10 cellular contexts compared by ENCODE assay signal in genomic region chr1:169483500-169483966, GRCh38. TPM values are rescaled to one million over a fixed set of nuclear protein-coding genes. Genes with fewer than 3 reads are reported as not detected.
DNase-seq lines count a peak whose midpoint lies in the region; ATAC-seq lines count a peak whose summit lies in the region.
"Had no signal": no experiment of that assay in that cellular context is flagged by ENCODE, and none has a peak within 500 bp of the region (broad histone marks: within the 10 kb centered on the region; RNA-seq: fewer than 3 reads in every experiment).

No MANE protein-coding gene starts in this region.

- DNase-seq in DMS 273 (lab: John Stamatoyannopoulos, UW; ENCODE audit: unreplicated experiment) = peak; percentile 44
- DNase-seq in DMS 273 treated with DMSO at 0.1 percent for 48 hours (lab: John Stamatoyannopoulos, UW) = no peak
- DNase-seq in SJCRH30 = peak in 1 of 2 experiments; percentile 52
- peak; percentile 79 for DNase-seq in foreskin melanocyte
- DNase-seq in stimulated activated CD4-positive, alpha-beta T cell treated with anti-CD3 and anti-CD28 coated beads, Interleukin-15, amount 100 ng/mL, for 24 hours = no peak
- DNase-seq in hepatic stellate cell (ENCODE audit: low spot score) = no peak
- DNase-seq: naive B cell had no signal

- peak overlapping the region; percentile 91 for H3K4me3 ChIP-seq in SJCRH30
- H3K4me3 ChIP-seq in skeletal muscle satellite cell (ENCODE audit: low read length) = peak overlapping the region; percentile 83

- H3K9ac ChIP-seq in skeletal muscle satellite cell (ENCODE audit: low read depth, low read length) = peak overlapping the region; percentile 94

- 0 out of 2 replicates have a peak, but pooled peaks cover 4% of the 10 kb centered on the region for H3K36me3 ChIP-seq in SJCRH30
- no peaks in the 10 kb centered on the region for H3K36me3 ChIP-seq in skeletal muscle satellite cell (ENCODE audit: insufficient read depth, low read length)

- H3K27me3 ChIP-seq in SJCRH30 = no peaks in the 10 kb centered on the region
- H3K27me3 ChIP-seq in skeletal muscle satellite cell (ENCODE audit: control insufficient read depth, insufficient read depth, low read length) = no peaks in the 10 kb centered on the region

- peaks cover 5% of the 10 kb centered on the region for H3K4me1 ChIP-seq in SJCRH30
- H3K4me1 ChIP-seq in skeletal muscle satellite cell (ENCODE audit: control insufficient read depth, insufficient read depth, low read length) = peaks cover 46% of the 10 kb centered on the region

- no peak overlapping the region for H3K27ac ChIP-seq in SJCRH30
- H3K27ac ChIP-seq: 22Rv1 had no signal

- no peak for ATAC-seq in HG02840 (IDR thresholded peaks at IDR 0.05; ENCODE audit: low FRiP score, unreplicated experiment)

- H3K4me2 ChIP-seq in skeletal muscle satellite cell (ENCODE audit: low read length) = peak overlapping the region; percentile 86

- H3K9me3 ChIP-seq in SJCRH30 (replicated peaks) (no peaks in the 10 kb centered on the region), skeletal muscle satellite cell (replicated peaks; ENCODE audit: low read length) (no peaks in the 10 kb centered on the region)

RNA-seq across cellular contexts. Expression of gene SLC19A2, which starts 2.2 kb away (rescaled TPM):
- total RNA-seq in SJCRH30 (2014; rRNA removed; shearing (Covaris generic)) = 26.9 and 27.2 TPM in 2 replicates
- 19.0 and 20.8 TPM in 2 replicates for total RNA-seq in skeletal muscle satellite cell (2012; rRNA removed)

RNA-seq across cellular contexts. Expression of gene CCDC181, which starts 56.3 kb away (rescaled TPM):
- total RNA-seq in SJCRH30 (2014; rRNA removed; shearing (Covaris generic)) = 0.46 and 1.2 TPM in 2 replicates
- 0.51 and 1.3 TPM in 2 replicates for total RNA-seq in skeletal muscle satellite cell (2012; rRNA removed)

Comparison
In these comparisons a context has a peak if more than half of its experiments do, and no peak if none do; other contexts are left out.
1. DNase-seq: peak in DMS 273 (single experiment) and foreskin melanocyte (single experiment); none in DMS 273 treated with DMSO at 0.1 percent for 48 hours (single experiment), stimulated activated CD4-positive, alpha-beta T cell treated with anti-CD3 and anti-CD28 coated beads, Interleukin-15, amount 100 ng/mL, for 24 hours (single experiment) and hepatic stellate cell (single experiment).